In genomic region chr15:94882071-94882712, GRCh38 we compare ENCODE assay signal across 20 cellular contexts.
"Had no signal": no experiment of that assay in that cellular context is flagged by ENCODE, and none has a peak within 500 bp of the region (broad histone marks: within the 10 kb centered on the region; RNA-seq: fewer than 3 reads in every experiment).

No MANE protein-coding gene starts in this region.

- FAIRE-seq: RCC 7860 had no signal

- DNase-seq: activated CD4-positive, alpha-beta T cell treated with anti-CD3 and anti-CD28 coated beads for 48 hours; activated CD4-positive, alpha-beta T cell treated with anti-CD3 and anti-CD28 coated beads, Interleukin-2, amount 50 U/mL, for 48 hours; activated CD4-positive, CD25-positive, alpha-beta regulatory T cell treated with anti-CD3 and anti-CD28 coated beads, Interleukin-2, amount 50 U/mL, for 72 hours; activated CD8-positive, alpha-beta memory T cell treated with anti-CD3 and anti-CD28 coated beads, Interleukin-2, amount 10 ng/mL, durations not matched to agents 7 days and 5 days; activated effector memory CD4-positive, alpha-beta T cell treated with Interleukin-2 at 50 U/mL for 16 hours; activated naive CD4-positive, alpha-beta T cell; activated T-cell treated with anti-CD3 and anti-CD28 coated beads, Interleukin-2, amount 50 U/mL, for 24 hours; aorta; NCI-H1105 treated with DMSO at 0.1 percent for 48 hours; NCI-H1436 treated with DMSO at 0.1 percent for 48 hours; NCI-H187; NCI-H2081; NCI-H510A treated with DMSO at 0.1 percent for 48 hours; NCI-H69; PC-3; SIG-M5; T-helper 17 cell; T-helper 9 cell had no signal

- ATAC-seq: activated CD8-positive, alpha-beta memory T cell treated with anti-CD3 and anti-CD28 coated beads, Interleukin-2, amount 10 ng/mL, durations not matched to agents 7 days and 5 days; PC-3; T-helper 17 cell; WTC11 had no signal
